ENCODE assay signal across 11 cellular contexts in the genomic region with DNA sequence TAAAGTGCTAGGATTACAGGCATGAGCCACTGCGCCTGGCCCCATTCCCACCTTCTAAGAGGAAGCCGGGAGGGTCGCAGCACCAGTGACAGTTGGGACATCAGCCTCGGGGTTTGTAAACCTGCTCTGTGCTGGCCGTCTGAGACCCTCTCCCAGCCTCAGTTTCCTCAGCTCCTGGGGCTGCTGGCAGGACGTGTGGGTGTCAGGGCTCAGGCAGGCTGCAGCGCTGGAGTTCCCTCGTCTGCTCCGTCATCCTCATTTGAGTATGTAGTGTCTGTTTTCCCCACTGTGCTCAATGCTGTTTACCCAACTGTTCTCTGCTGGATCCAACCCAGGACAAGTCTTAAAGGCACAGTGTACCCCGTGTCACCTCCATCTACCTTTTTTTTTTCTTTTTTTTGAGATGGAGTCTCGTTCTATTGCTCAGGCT. TPM values are rescaled to one million over a fixed set of nuclear protein-coding genes. Genes with fewer than 3 reads are reported as not detected.
DNase-seq lines count a peak whose midpoint lies in the region; ATAC-seq, FAIRE-seq and TF ChIP-seq lines count a peak whose summit lies in the region.
"Had no signal": no experiment of that assay in that cellular context is flagged by ENCODE, and none has a peak within 500 bp of the region (broad histone marks: within the 10 kb centered on the region; RNA-seq: fewer than 3 reads in every experiment).

No MANE protein-coding gene starts in this region.

- 45 to 47% methylated on average over 11 of the region's 11 CpGs for WGBS in GM23248 (ENCODE audit: low coverage in 1 of 2, low lambda C conversion rate in 2 of 2, missing lambda C conversion rate in 2 of 2), 2 experiments
- WGBS in K562 (ENCODE audit: insufficient coverage, low coverage, missing lambda C conversion rate): 18% methylated on average over 9 of the region's 11 CpGs

- H2AFZ ChIP-seq in GM23248 (no peak overlapping the region), K562 (ENCODE audit: low read depth, low read length) (peak overlapping the region; percentile 38; the same call in 1 of the 2 replicates)

- POLR2A ChIA-PET in K562 (lab: Yijun Ruan, JAX): interaction anchor here (0.6 kb wide), 1 partner anchor 155 kb away, joined by 3 read pairs; no protein-coding TSS in a partner anchor
- POLR2A ChIA-PET in activated CD4-positive, alpha-beta memory T cell treated with anti-CD3 and anti-CD28 coated beads for 36 hours (lab: Charles Lee): no interaction called here

- no peak overlapping the region for H3K27ac Mint-ChIP-seq in activated CD4-positive, alpha-beta memory T cell treated with anti-CD3 and anti-CD28 coated beads for 36 hours

- TF ChIP-seq EP300 in K562 (IDR thresholded peaks at IDR 0.05; ENCODE audit: low read length): no peak

- H3K9me3 ChIP-seq in GM23248 (ENCODE audit: low read depth): no peaks in the 10 kb centered on the region
- no peaks in the 10 kb centered on the region for H3K9me3 ChIP-seq in K562 (replicated peaks; ENCODE audit: control insufficient read depth, insufficient read depth, low read depth, low read length)

- DNase-seq in AG20443 (ENCODE audit: low spot score) (peak; percentile 59), GM23248 (peak; percentile 71), K562 (ENCODE audit: extremely low read depth in 1 of 4, low spot score in 3 of 4) (no peak), middle frontal gyrus (ENCODE audit: extremely low spot score, low spot score) (peak; percentile 43), urothelium cell line (ENCODE audit: low spot score) (no peak)
- no peak for DNase-seq in activated CD4-positive, alpha-beta memory T cell treated with anti-CD3 and anti-CD28 coated beads for 36 hours
- DNase-seq: kidney; NK-92 treated with Interleukin-12 subunit alpha and Interleukin-12 subunit beta, amount 100 ng/mL, for 24 hours had no signal

- intact Hi-C loops in K562 (cut with micrococcal nuclease): no loop called here
- intact Hi-C loops in activated CD4-positive, alpha-beta memory T cell treated with anti-CD3 and anti-CD28 coated beads for 36 hours (cut with micrococcal nuclease): no loop called here

- ATAC-seq in K562 (no peak), HG02798 (IDR thresholded peaks at IDR 0.05; ENCODE audit: poor library complexity, unreplicated experiment) (no peak)
- ATAC-seq in activated CD4-positive, CD25-positive, alpha-beta regulatory T cell treated with anti-CD3 and anti-CD28 coated beads, Interleukin-2, amount 50 U/mL, for 24 hours: no peak

- peaks cover 13% of the 10 kb centered on the region for H3K36me3 Mint-ChIP-seq in activated CD4-positive, alpha-beta memory T cell treated with anti-CD3 and anti-CD28 coated beads for 36 hours

- no peaks in the 10 kb centered on the region for H3K27me3 Mint-ChIP-seq in activated CD4-positive, alpha-beta memory T cell treated with anti-CD3 and anti-CD28 coated beads for 36 hours

- H3K4me2 ChIP-seq in GM23248 (ENCODE audit: unreplicated experiment) (no peak overlapping the region), K562 (ENCODE audit: insufficient read depth, low read length) (no peak overlapping the region)

- TF ChIP-seq CTCF in K562 (IDR thresholded peaks at IDR 0.05 in 2 of 3, conservative IDR thresholded peaks at IDR 0.05 in 1 of 3; ENCODE audit: insufficient read depth in 2 of 3, low read depth in 1 of 3, low read length in 3 of 3): no peak

- no peak for TF ChIP-seq POLR2A in K562 (conservative IDR thresholded peaks at IDR 0.05)

- in situ Hi-C loops in GM23248 (cut with MboI) (no loop called here), K562 (cut with MboI) (no loop called here)

- H3K4me1 ChIP-seq in GM23248 (ENCODE audit: insufficient read depth) (peaks cover 13% of the 10 kb centered on the region), K562 (replicated peaks in 1 of 2; ENCODE audit: control insufficient read depth in 2 of 2, insufficient read depth in 2 of 2, low read length in 2 of 2) (peaks cover 16 to 53% of the 10 kb centered on the region in 2 experiments)

- H3K79me2 ChIP-seq in GM23248 (ENCODE audit: insufficient read depth) (0 out of 2 replicates have a peak, but pooled peaks cover 9% of the 10 kb centered on the region), K562 (ENCODE audit: control insufficient read depth, insufficient read depth, low read length) (no peaks in the 10 kb centered on the region; the same call in 2 of the 3 replicates)

- no peaks in the 10 kb centered on the region for H3F3A ChIP-seq in GM23248 (ENCODE audit: insufficient read depth)

- FAIRE-seq in K562 (lab: Jason Lieb, UNC) (no peak), urothelium cell line (lab: Jason Lieb, UNC) (no peak)
- FAIRE-seq: G401.6, kidney had no signal

- no peaks in the 10 kb centered on the region for H3K9me1 ChIP-seq in K562 (ENCODE audit: control insufficient read depth, insufficient read depth, low read length)

- H3K36me3 ChIP-seq in GM23248 (ENCODE audit: low read depth) (no peaks in the 10 kb centered on the region), K562 (ENCODE audit: control insufficient read depth, insufficient read depth, low read length) (no peaks in the 10 kb centered on the region)

- no peak for TF ChIP-seq RAD21 in K562 (CRISPR knock-in tag; conservative IDR thresholded peaks at IDR 0.05 in 1 of 2, IDR thresholded peaks at IDR 0.05 in 1 of 2)

- peaks cover 4% of the 10 kb centered on the region for H3K9me3 Mint-ChIP-seq in activated CD4-positive, alpha-beta memory T cell treated with anti-CD3 and anti-CD28 coated beads for 36 hours

- no peak overlapping the region for H3K4me3 Mint-ChIP-seq in activated CD4-positive, alpha-beta memory T cell treated with anti-CD3 and anti-CD28 coated beads for 36 hours

- H3K27me3 ChIP-seq in GM23248 (replicated peaks; ENCODE audit: insufficient read depth): no peaks in the 10 kb centered on the region
- H3K27me3 ChIP-seq in K562 (ENCODE audit: control insufficient read depth in 2 of 2, insufficient read depth in 2 of 2, low read length in 2 of 2): peaks cover 0 to 14% of the 10 kb centered on the region in 2 experiments; a peak in 2 of 5 replicates

- H3K9ac ChIP-seq in GM23248 (no peak overlapping the region), K562 (ENCODE audit: insufficient read depth in 1 of 2, low read depth in 2 of 2, low read length in 2 of 2) (peak overlapping the region in 1 of 2 experiments; percentile 58; a peak in 2 of 4 replicates)

- H3K9me2 ChIP-seq in GM23248 (ENCODE audit: insufficient read depth): no peaks in the 10 kb centered on the region

- CTCF ChIA-PET in K562 (lab: Yijun Ruan, JAX; ENCODE audit: low intra/inter-chr PET ratio): no interaction called here
- CTCF ChIA-PET in activated CD4-positive, alpha-beta memory T cell treated with anti-CD3 and anti-CD28 coated beads for 36 hours (lab: Charles Lee): no interaction called here

- no TSS peak for BruUV-seq in K562 (replicated peaks; lab: Mats Ljungman, UMichigan)

- peaks cover 53% of the 10 kb centered on the region for H3K4me1 Mint-ChIP-seq in activated CD4-positive, alpha-beta memory T cell treated with anti-CD3 and anti-CD28 coated beads for 36 hours (ENCODE audit: low read depth)

- no peaks in the 10 kb centered on the region for H4K20me1 ChIP-seq in GM23248 (ENCODE audit: insufficient read depth)
- H4K20me1 ChIP-seq in K562 (replicated peaks; ENCODE audit: control insufficient read depth, insufficient read depth, low read length): no peaks in the 10 kb centered on the region

- no peak overlapping the region for H3K4me3 ChIP-seq in GM23248
- H3K4me3 ChIP-seq in K562: no peak overlapping the region

- H3K27ac ChIP-seq in GM23248 (no peak overlapping the region), K562 (ENCODE audit: extremely low read depth, low read depth, low read length) (no peak overlapping the region)

RNA-seq across cellular contexts. Expression of gene NINJ1, which starts 2.0 kb away (rescaled TPM):
- total RNA-seq in GM23248 (2014; rRNA removed; shearing (Covaris generic)): 19.1 and 24.9 TPM in 2 replicates
- polyA plus RNA-seq in GM23248 (2016; fragmentation: Nextera tagmentation; extraction: Ambion mirVana) (42.9 and 44.2 TPM in 2 replicates), K562 (2011; rRNA removed) (3.2 and 5.8 TPM in 2 replicates), K562 (2014; fragmentation: Illumina TruSeq; extraction: Trizol) (7.6 and 10.8 TPM in 2 replicates), K562 (2014; fragmentation: Nextera tagmentation; extraction: Ambion mirVana) (under 1 TPM; 0.13 to 0.94 TPM), K562 (2014; rRNA removed) (8.4 and 10.7 TPM in 2 replicates)
- 3.9 and 9.8 TPM in 2 replicates for total RNA-seq in K562 (2011; cell fraction: chromatin; rRNA removed; ENCODE audit: low replicate concordance)
- 5.9 and 7.5 TPM in 2 replicates for total RNA-seq in K562 (2011; cell fraction: nucleolus; rRNA removed)
- total RNA-seq in K562 (2011; cell fraction: nucleoplasm; rRNA removed): 6.2 and 9.3 TPM in 2 replicates
- total RNA-seq in K562 (2014; rRNA removed) (8.2 and 14.7 TPM in 2 replicates), K562 (2014; rRNA removed; fragmentation: Illumina TruSeq; extraction: Trizol) (0.77 and 1.9 TPM in 2 replicates), K562 (2015; rRNA removed; fragmentation: Illumina TruSeq; extraction: Trizol) (4.8 and 4.9 TPM in 2 replicates), K562 (2021) (8.3 and 8.4 TPM in 2 replicates)
- polyA plus RNA-seq in K562 (2011; cell fraction: cytosol; rRNA removed): 9.7 and 20.4 TPM in 2 replicates
- polyA plus RNA-seq in K562 (2011; cell fraction: nucleus; rRNA removed): 4.3 and 6.6 TPM in 2 replicates
- polyA plus RNA-seq in K562 (2012): 9.7 and 34.7 TPM in 2 replicates
- polyA minus RNA-seq in K562 (2011; rRNA and poly(A)+ RNA removed): 1.6 and 2.2 TPM in 2 replicates
- 2.9 and 7.1 TPM in 2 replicates for polyA minus RNA-seq in K562 (2011; cell fraction: cytosol; rRNA and poly(A)+ RNA removed)
- polyA minus RNA-seq in K562 (2011; cell fraction: nucleus; rRNA and poly(A)+ RNA removed): 3.5 and 6.0 TPM in 2 replicates
- 10 to 100 TPM; 77.9 to 82.0 TPM for total RNA-seq in activated CD4-positive, alpha-beta memory T cell treated with anti-CD3 and anti-CD28 coated beads for 36 hours

RNA-seq across cellular contexts. Expression of gene CARD19, which starts 40.0 kb away (rescaled TPM):
- 48.8 and 54.1 TPM in 2 replicates for total RNA-seq in GM23248 (2014; rRNA removed; shearing (Covaris generic))
- 58.6 and 69.5 TPM in 2 replicates for polyA plus RNA-seq in GM23248 (2016; fragmentation: Nextera tagmentation; extraction: Ambion mirVana)
- 5.1 and 21.8 TPM in 2 replicates for total RNA-seq in K562 (2011; cell fraction: chromatin; rRNA removed; ENCODE audit: low replicate concordance)
- total RNA-seq in K562 (2011; cell fraction: nucleolus; rRNA removed): 24.3 and 26.3 TPM in 2 replicates
- 14.4 and 20.2 TPM in 2 replicates for total RNA-seq in K562 (2011; cell fraction: nucleoplasm; rRNA removed)
- total RNA-seq in K562 (2014; rRNA removed): 34.9 and 35.3 TPM in 2 replicates
- total RNA-seq in K562 (2014; rRNA removed; fragmentation: Illumina TruSeq; extraction: Trizol): 2.7 and 2.9 TPM in 2 replicates
- total RNA-seq in K562 (2015; rRNA removed; fragmentation: Illumina TruSeq; extraction: Trizol): 13.0 and 14.6 TPM in 2 replicates
- 18.6 and 23.4 TPM in 2 replicates for total RNA-seq in K562 (2021)
- 15.9 and 23.7 TPM in 2 replicates for polyA plus RNA-seq in K562 (2011; rRNA removed)
- 40.2 and 99.4 TPM in 2 replicates for polyA plus RNA-seq in K562 (2011; cell fraction: cytosol; rRNA removed)
- 36.2 and 60.4 TPM in 2 replicates for polyA plus RNA-seq in K562 (2011; cell fraction: nucleus; rRNA removed)
- 19.5 and 30.7 TPM in 2 replicates for polyA plus RNA-seq in K562 (2012)
- 5.3 and 13.8 TPM in 2 replicates for polyA plus RNA-seq in K562 (2014; fragmentation: Illumina TruSeq; extraction: Trizol)
- 1 to 10 TPM in 1 of 2 experiments, under 1 TPM in 1; 0.90 to 2.1 TPM for polyA plus RNA-seq in K562 (2014; fragmentation: Nextera tagmentation; extraction: Ambion mirVana)
- polyA plus RNA-seq in K562 (2014; rRNA removed): 30.7 and 35.3 TPM in 2 replicates
- 2.4 and 3.3 TPM in 2 replicates for polyA minus RNA-seq in K562 (2011; rRNA and poly(A)+ RNA removed)
- 4.8 and 7.6 TPM in 2 replicates for polyA minus RNA-seq in K562 (2011; cell fraction: cytosol; rRNA and poly(A)+ RNA removed)
- 7.4 and 8.0 TPM in 2 replicates for polyA minus RNA-seq in K562 (2011; cell fraction: nucleus; rRNA and poly(A)+ RNA removed)
- 10 to 100 TPM; 77.9 to 80.0 TPM for total RNA-seq in activated CD4-positive, alpha-beta memory T cell treated with anti-CD3 and anti-CD28 coated beads for 36 hours

RNA-seq across cellular contexts. Expression of gene WNK2, which starts 47.9 kb away (rescaled TPM):
- total RNA-seq in GM23248 (2014; rRNA removed; shearing (Covaris generic)): not detected in 2 replicates
- not detected in 2 replicates for polyA plus RNA-seq in GM23248 (2016; fragmentation: Nextera tagmentation; extraction: Ambion mirVana)
- 5.1 and 9.4 TPM in 2 replicates for total RNA-seq in K562 (2011; cell fraction: chromatin; rRNA removed; ENCODE audit: low replicate concordance)
- total RNA-seq in K562 (2011; cell fraction: nucleolus; rRNA removed): 1.5 and 1.6 TPM in 2 replicates
- total RNA-seq in K562 (2011; cell fraction: nucleoplasm; rRNA removed): 4.0 and 4.5 TPM in 2 replicates
- total RNA-seq in K562 (2014; rRNA removed): 0.64 and 1.9 TPM in 2 replicates
- 0.36 and 0.41 TPM in 2 replicates for total RNA-seq in K562 (2014; rRNA removed; fragmentation: Illumina TruSeq; extraction: Trizol)
- 0.40 and 0.60 TPM in 2 replicates for total RNA-seq in K562 (2015; rRNA removed; fragmentation: Illumina TruSeq; extraction: Trizol)
- 3.3 TPM in 2 replicates for total RNA-seq in K562 (2021)
- polyA plus RNA-seq in K562 (2011; rRNA removed): 0.28 and 0.45 TPM in 2 replicates
- 0.15 and 0.75 TPM in 2 replicates for polyA plus RNA-seq in K562 (2011; cell fraction: cytosol; rRNA removed)
- 0.73 and 2.4 TPM in 2 replicates for polyA plus RNA-seq in K562 (2011; cell fraction: nucleus; rRNA removed)
- polyA plus RNA-seq in K562 (2012): 1.9 and 2.2 TPM in 2 replicates
- polyA plus RNA-seq in K562 (2014; fragmentation: Illumina TruSeq; extraction: Trizol): 0.73 and 1.7 TPM in 2 replicates
- not detected for polyA plus RNA-seq in K562 (2014; fragmentation: Nextera tagmentation; extraction: Ambion mirVana)
- 1.4 and 1.8 TPM in 2 replicates for polyA plus RNA-seq in K562 (2014; rRNA removed)
- 0.27 and 0.77 TPM in 2 replicates for polyA minus RNA-seq in K562 (2011; rRNA and poly(A)+ RNA removed)
- polyA minus RNA-seq in K562 (2011; cell fraction: cytosol; rRNA and poly(A)+ RNA removed): 0.67 TPM in 1 of 2 replicates, not detected in the other
- 0.89 and 1.2 TPM in 2 replicates for polyA minus RNA-seq in K562 (2011; cell fraction: nucleus; rRNA and poly(A)+ RNA removed)
- total RNA-seq in activated CD4-positive, alpha-beta memory T cell treated with anti-CD3 and anti-CD28 coated beads for 36 hours: 1 to 10 TPM; 1.2 to 1.6 TPM

Comparison
In these comparisons a context has a peak if more than half of its experiments do, and no peak if none do; other contexts are left out.
1. DNase-seq: peak in AG20443 (single experiment), GM23248 (single experiment) and middle frontal gyrus (single experiment); none in K562 (0 of 4), urothelium cell line (single experiment) and activated CD4-positive, alpha-beta memory T cell treated with anti-CD3 and anti-CD28 coated beads for 36 hours (single experiment).